8 cellular contexts compared by ENCODE assay signal in the genomic region with DNA sequence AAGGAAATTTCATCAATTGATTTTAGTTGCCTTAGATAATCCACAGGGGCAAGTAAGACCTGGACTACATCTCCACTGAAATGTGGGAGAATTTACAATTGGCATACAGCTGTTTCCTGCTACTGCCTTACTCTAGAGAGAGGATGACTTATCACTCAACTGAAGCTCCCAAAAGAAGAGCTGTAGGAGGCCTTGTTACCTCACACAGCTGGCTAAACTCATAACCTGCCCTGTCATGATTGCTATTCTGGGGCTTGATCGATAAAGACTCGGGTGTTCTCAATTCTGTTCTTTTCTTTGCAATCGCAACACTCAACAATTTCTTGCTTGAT.
DNase-seq lines count a peak whose midpoint lies in the region; ATAC-seq lines count a peak whose summit lies in the region.

No MANE protein-coding gene starts in this region.

- H3K4me1 ChIP-seq in ACC112 (ENCODE audit: control insufficient read depth, insufficient read depth, low read length, unreplicated experiment) = peaks cover 5% of the 10 kb centered on the region

- H3K36me3 ChIP-seq in ACC112 (ENCODE audit: insufficient read depth, low read length) = no peaks in the 10 kb centered on the region

- peak overlapping the region; percentile 89 for H2AFZ ChIP-seq in ACC112 (ENCODE audit: low read length, unreplicated experiment)

- H3K36me3 Mint-ChIP-seq in activated T-helper 2 cell treated with anti-CD3 and anti-CD28 coated beads, Interferon-gamma antibody, Interleukin-2, Interleukin-4, amounts not matched to agents 10 μg/mL and 5 μg/mL and 100 μg/mL, durations not matched to agents 14 hours and 24 hours and 36 hours (ENCODE audit: low read depth) = no peaks in the 10 kb centered on the region

- intact Hi-C loops in activated T-helper 2 cell treated with anti-CD3 and anti-CD28 coated beads, Interferon-gamma antibody, Interleukin-2, Interleukin-4, amounts not matched to agents 10 μg/mL and 5 μg/mL and 100 μg/mL, durations not matched to agents 14 hours and 24 hours and 36 hours (cut with micrococcal nuclease) = loop anchor here (10.0 kb wide), 1 partner anchor 1396 kb away; a partner anchor contains a TSS

- no peaks in the 10 kb centered on the region for H3K27me3 Mint-ChIP-seq in activated T-helper 2 cell treated with anti-CD3 and anti-CD28 coated beads, Interferon-gamma antibody, Interleukin-2, Interleukin-4, amounts not matched to agents 10 μg/mL and 5 μg/mL and 100 μg/mL, durations not matched to agents 14 hours and 24 hours and 36 hours (ENCODE audit: low read depth)

- H3K27ac Mint-ChIP-seq in activated T-helper 2 cell treated with anti-CD3 and anti-CD28 coated beads, Interferon-gamma antibody, Interleukin-2, Interleukin-4, amounts not matched to agents 10 μg/mL and 5 μg/mL and 100 μg/mL, durations not matched to agents 14 hours and 24 hours and 36 hours = peak overlapping the region; percentile 92

- no peaks in the 10 kb centered on the region for H3K79me2 ChIP-seq in ACC112 (ENCODE audit: control insufficient read depth, insufficient read depth, low read length, unreplicated experiment)

- no peak for DNase-seq in activated T-helper 2 cell treated with anti-CD3 and anti-CD28 coated beads, Interferon-gamma antibody, Interleukin-2, Interleukin-4, amounts not matched to agents 10 μg/mL and 5 μg/mL and 100 μg/mL, durations not matched to agents 14 hours and 24 hours and 36 hours (ENCODE audit: low spot score)
- no peak for DNase-seq in stimulated activated CD4-positive, alpha-beta T cell treated with anti-CD3 and anti-CD28 coated beads, Interleukin-4, amount 100 ng/mL, for 4 hours
- DNase-seq in stimulated activated CD4-positive, alpha-beta T cell treated with anti-CD3 and anti-CD28 coated beads, Interleukin-12 subunit alpha, Interleukin-12 subunit beta, amount 100 ng/mL, for 4 hours = no peak
- no peak for DNase-seq in ureter (ENCODE audit: low spot score)
- DNase-seq in NCI-H510A treated with DMSO at 0.1 percent for 48 hours (lab: John Stamatoyannopoulos, UW) = no peak

- H3K4me3 Mint-ChIP-seq in activated T-helper 2 cell treated with anti-CD3 and anti-CD28 coated beads, Interferon-gamma antibody, Interleukin-2, Interleukin-4, amounts not matched to agents 10 μg/mL and 5 μg/mL and 100 μg/mL, durations not matched to agents 14 hours and 24 hours and 36 hours (ENCODE audit: low read depth) = peak overlapping the region; percentile 83

- H3K27ac ChIP-seq in ACC112 (ENCODE audit: low read depth, low read length) = no peak overlapping the region

- H3K4me1 Mint-ChIP-seq in activated T-helper 2 cell treated with anti-CD3 and anti-CD28 coated beads, Interferon-gamma antibody, Interleukin-2, Interleukin-4, amounts not matched to agents 10 μg/mL and 5 μg/mL and 100 μg/mL, durations not matched to agents 14 hours and 24 hours and 36 hours (ENCODE audit: low read depth) = peaks cover 23% of the 10 kb centered on the region

- ATAC-seq in GM18870 (IDR thresholded peaks at IDR 0.05; ENCODE audit: unreplicated experiment) (peak; percentile 11), HG03066 (IDR thresholded peaks at IDR 0.05; ENCODE audit: low read depth, unreplicated experiment) (peak; percentile 9)

- no peaks in the 10 kb centered on the region for H3K9me3 Mint-ChIP-seq in activated T-helper 2 cell treated with anti-CD3 and anti-CD28 coated beads, Interferon-gamma antibody, Interleukin-2, Interleukin-4, amounts not matched to agents 10 μg/mL and 5 μg/mL and 100 μg/mL, durations not matched to agents 14 hours and 24 hours and 36 hours

- peak overlapping the region; percentile 81; the same call in 1 of the 2 replicates for H3K4me3 ChIP-seq in ACC112 (ENCODE audit: low read depth, low read length)

- no peaks in the 10 kb centered on the region for H3K27me3 ChIP-seq in ACC112 (ENCODE audit: insufficient read depth, low read length)
